In genomic region chr18:50428531-50429206, GRCh38 we compare ENCODE assay signal across 19 cellular contexts. TPM values are rescaled to one million over a fixed set of nuclear protein-coding genes. Genes with fewer than 3 reads are reported as not detected.
DNase-seq lines count a peak whose midpoint lies in the region; TF ChIP-seq lines count a peak whose summit lies in the region.
"Had no signal": no experiment of that assay in that cellular context is flagged by ENCODE, and none has a peak within 500 bp of the region (broad histone marks: within the 10 kb centered on the region; RNA-seq: fewer than 3 reads in every experiment).

No MANE protein-coding gene starts in this region.

- H3K36me3 Mint-ChIP-seq in mesothelial cell of epicardium = peaks cover 7% of the 10 kb centered on the region
- H3K36me3 Mint-ChIP-seq: activated naive CD4-positive, alpha-beta T cell treated with anti-CD3 and anti-CD28 coated beads, Interleukin-2, amount 10 ng/mL, durations not matched to agents 7 days and 5 days; stimulated activated memory B cell treated with anti-CD40 and anti-IgM and Interleukin-4, amounts not matched to agents 10 μg/mL and 1 μg/mL and 100 μg/mL, for 72 hours had no signal

- H3K4me3 Mint-ChIP-seq in mesothelial cell of epicardium = no peak overlapping the region
- H3K4me3 Mint-ChIP-seq: activated CD4-positive, alpha-beta T cell treated with anti-CD3 and anti-CD28 coated beads, Interleukin-2, amount 10 ng/mL, durations not matched to agents 7 days and 5 days; activated CD8-positive, alpha-beta memory T cell treated with anti-CD3 and anti-CD28 coated beads, Interleukin-2, amount 10 ng/mL, durations not matched to agents 7 days and 5 days; activated naive CD4-positive, alpha-beta T cell treated with anti-CD3 and anti-CD28 coated beads, Interleukin-2, amount 10 ng/mL, durations not matched to agents 7 days and 5 days; stimulated activated memory B cell treated with anti-CD40 and anti-IgM and Interleukin-4, amounts not matched to agents 10 μg/mL and 1 μg/mL and 100 μg/mL, for 72 hours had no signal

- H3K4me1 Mint-ChIP-seq in mesothelial cell of epicardium = peaks cover 8% of the 10 kb centered on the region
- H3K4me1 Mint-ChIP-seq: activated CD4-positive, alpha-beta T cell treated with anti-CD3 and anti-CD28 coated beads, Interleukin-2, amount 10 ng/mL, durations not matched to agents 7 days and 5 days; activated CD8-positive, alpha-beta memory T cell treated with anti-CD3 and anti-CD28 coated beads, Interleukin-2, amount 10 ng/mL, durations not matched to agents 7 days and 5 days; activated naive CD4-positive, alpha-beta T cell treated with anti-CD3 and anti-CD28 coated beads, Interleukin-2, amount 10 ng/mL, durations not matched to agents 7 days and 5 days; stimulated activated memory B cell treated with anti-CD40 and anti-IgM and Interleukin-4, amounts not matched to agents 10 μg/mL and 1 μg/mL and 100 μg/mL, for 72 hours had no signal

- peak overlapping the region; percentile 19 for H3K27ac Mint-ChIP-seq in mesothelial cell of epicardium
- H3K27ac Mint-ChIP-seq: activated CD4-positive, alpha-beta T cell treated with anti-CD3 and anti-CD28 coated beads, Interleukin-2, amount 10 ng/mL, durations not matched to agents 7 days and 5 days; activated CD8-positive, alpha-beta memory T cell treated with anti-CD3 and anti-CD28 coated beads, Interleukin-2, amount 10 ng/mL, durations not matched to agents 7 days and 5 days; activated naive CD4-positive, alpha-beta T cell treated with anti-CD3 and anti-CD28 coated beads, Interleukin-2, amount 10 ng/mL, durations not matched to agents 7 days and 5 days; stimulated activated memory B cell treated with anti-CD40 and anti-IgM and Interleukin-4, amounts not matched to agents 10 μg/mL and 1 μg/mL and 100 μg/mL, for 72 hours had no signal

- DNase-seq in DMS53 (lab: John Stamatoyannopoulos, UW) (peak; percentile 76), DMS53 treated with DMSO at 0.1 percent for 48 hours (lab: John Stamatoyannopoulos, UW; ENCODE audit: unreplicated experiment) (no peak), HuH-7 (ENCODE audit: low spot score) (peak; percentile 6), cerebellar cortex (ENCODE audit: low spot score) (peak; percentile 4), mesothelial cell of epicardium (ENCODE audit: low spot score in 2 of 2, unreplicated experiment in 2 of 2) (no peak), amygdala (lab: John Stamatoyannopoulos, UW) (no peak), AML-193 (lab: John Stamatoyannopoulos, UW) (no peak), AG20443 (ENCODE audit: low spot score) (no peak)
- DNase-seq: activated CD8-positive, alpha-beta memory T cell treated with anti-CD3 and anti-CD28 coated beads, Interleukin-2, amount 10 ng/mL, durations not matched to agents 7 days and 5 days; activated naive CD4-positive, alpha-beta T cell treated with anti-CD3 and anti-CD28 coated beads, Interleukin-2, amount 10 ng/mL, durations not matched to agents 7 days and 5 days; aorta; cerebellar nuclear complex; islet precursor cell; NCI-H1048; Peyer's patch; stimulated activated CD4-positive, alpha-beta T cell treated with anti-CD3 and anti-CD28 coated beads, Interleukin-1b, Interleukin-23, amount 100 ng/mL, for 48 hours; testis had no signal

- no peak for TF ChIP-seq CTCF in mesothelial cell of epicardium (IDR thresholded peaks at IDR 0.05; ENCODE audit: unreplicated experiment)

- H3K9me3 Mint-ChIP-seq in mesothelial cell of epicardium = peaks cover 15% of the 10 kb centered on the region
- H3K9me3 Mint-ChIP-seq: activated naive CD4-positive, alpha-beta T cell treated with anti-CD3 and anti-CD28 coated beads, Interleukin-2, amount 10 ng/mL, durations not matched to agents 7 days and 5 days had no signal

- no peaks in the 10 kb centered on the region for H3K27me3 Mint-ChIP-seq in mesothelial cell of epicardium (ENCODE audit: low read depth)

RNA-seq across cellular contexts. Expression of gene SKA1, which starts 53.8 kb away (rescaled TPM):
- 5.0 to 5.9 TPM (median 5.5 TPM) in 3 replicates for total RNA-seq in mesothelial cell of epicardium

Comparison
In these comparisons a context has a peak if more than half of its experiments do, and no peak if none do; other contexts are left out.
1. DNase-seq: peak in DMS53 (single experiment), HuH-7 (single experiment) and cerebellar cortex (single experiment); none in DMS53 treated with DMSO at 0.1 percent for 48 hours (single experiment), mesothelial cell of epicardium (0 of 2), amygdala (0 of 56), AML-193 (0 of 2) and AG20443 (single experiment).